In genomic region chr4:23844961-23845360, GRCh38 we compare ENCODE assay signal across 19 cellular contexts. TPM values are rescaled to one million over a fixed set of nuclear protein-coding genes. Genes with fewer than 3 reads are reported as not detected.
"Had no signal": no experiment of that assay in that cellular context is flagged by ENCODE, and none has a peak within 500 bp of the region (broad histone marks: within the 10 kb centered on the region; RNA-seq: fewer than 3 reads in every experiment).

No MANE protein-coding gene starts in this region.

- H3K4me1 ChIP-seq: SJSA1 had no signal

- H3K9me3 ChIP-seq: SJSA1 had no signal

- H3K27ac ChIP-seq: KMS-11, RWPE1, SJSA1, SK-N-MC had no signal

- H3K27me3 ChIP-seq: SJSA1 had no signal

- DNase-seq: IMR-90, Kasumi-1, MM.1S, NCI-H1092 treated with DMSO at 0.1 percent for 48 hours, NCI-H1436, NCI-H187, NCI-H2029, NCI-H2081 treated with DMSO at 0.1 percent for 48 hours, NCI-H2227 treated with DMSO at 0.1 percent for 48 hours, NCI-H524, NCI-H526 treated with DMSO at 0.1 percent for 48 hours, NCI-H748 treated with DMSO at 0.1 percent for 48 hours, PC-3, SIG-M5 had no signal

- H3K36me3 ChIP-seq: SJSA1 had no signal

- H3K4me3 ChIP-seq: SJSA1, SK-N-MC had no signal

- ATAC-seq: Panc1, PC-3 had no signal

- H3K4me2 ChIP-seq: KMS-11 had no signal

RNA-seq across cellular contexts. Expression of gene PPARGC1A, which starts 44.9 kb away (rescaled TPM):
- total RNA-seq: PC-3 had no signal
